Comparison of ENCODE assay signal across 21 cellular contexts in the genomic region with DNA sequence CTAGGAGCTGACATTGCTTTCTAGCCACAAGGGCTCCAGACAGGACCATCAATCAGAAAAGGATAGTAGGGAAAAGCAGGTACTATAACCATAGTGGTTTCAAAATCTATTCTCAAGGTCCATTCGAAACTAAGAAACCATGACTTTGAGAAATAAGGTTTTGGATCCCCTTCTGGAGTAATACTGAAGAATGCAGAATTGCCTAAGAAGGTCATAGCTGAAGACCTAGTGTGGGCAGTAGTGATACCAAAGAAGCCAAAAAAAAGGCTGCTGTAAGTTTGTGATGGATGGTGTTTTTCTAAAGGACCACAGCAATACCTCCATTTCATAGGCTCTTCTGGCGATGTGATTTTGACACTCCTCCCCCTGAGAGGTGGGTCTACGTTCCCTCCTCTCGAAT.
A peak's percentile ranks its signal among the peaks of the same experiment; 100 is the strongest.
DNase-seq lines count a peak whose midpoint lies in the region; ATAC-seq lines count a peak whose summit lies in the region.
"Had no signal": no experiment of that assay in that cellular context is flagged by ENCODE, and none has a peak within 500 bp of the region (broad histone marks: within the 10 kb centered on the region; RNA-seq: fewer than 3 reads in every experiment).

No MANE protein-coding gene starts in this region.

- H2BK120ac ChIP-seq in mesendoderm (ENCODE audit: low read depth, low read length), result no peak overlapping the region

- ATAC-seq in GM18511 (IDR thresholded peaks at IDR 0.05; ENCODE audit: unreplicated experiment) (peak; percentile 39), GM21447 (IDR thresholded peaks at IDR 0.05; ENCODE audit: unreplicated experiment) (peak; percentile 47)
- ATAC-seq: left lobe of liver had no signal

- no peaks in the 10 kb centered on the region for H3K9me3 ChIP-seq in HUES6 (ENCODE audit: control insufficient read depth, insufficient read depth, low read depth, low read length)
- H3K9me3 ChIP-seq: ascending aorta, BE2C, transverse colon had no signal

- H2AK5ac ChIP-seq in mesendoderm (ENCODE audit: low read length), result no peak overlapping the region

- H3K4me1 ChIP-seq in HUES6 (ENCODE audit: control insufficient read depth, insufficient read depth, low read length) (peaks cover 44% of the 10 kb centered on the region), mesendoderm (ENCODE audit: control insufficient read depth, low read depth, low read length) (peaks cover 4% of the 10 kb centered on the region)
- H3K4me1 ChIP-seq: ascending aorta, transverse colon had no signal

- H4K5ac ChIP-seq in mesendoderm (ENCODE audit: low read length), result no peak overlapping the region

- DNase-seq in mesendoderm, result no peak
- no peak for DNase-seq in DMS79 treated with DMSO at 0.1 percent for 48 hours (lab: John Stamatoyannopoulos, UW)
- no peak for DNase-seq in GM19238 (ENCODE audit: insufficient read length, low spot score)
- no peak for DNase-seq in DMS53 (lab: John Stamatoyannopoulos, UW)
- no peak for DNase-seq in activated CD8-positive, alpha-beta memory T cell treated with anti-CD3 and anti-CD28 coated beads, Interleukin-2, amount 50 U/mL, for 48 hours
- DNase-seq: activated CD4-positive, alpha-beta memory T cell treated with anti-CD3 and anti-CD28 coated beads, Interleukin-2, amount 10 ng/mL, durations not matched to agents 7 days and 5 days; activated effector memory CD4-positive, alpha-beta T cell treated with Interleukin-2 at 50 U/mL for 16 hours; BE2C; cortex of kidney; foreskin melanocyte; HCEC 1CT; NCI-H1105; NCI-H2107; transverse colon had no signal

- no peak overlapping the region for H2BK5ac ChIP-seq in mesendoderm (ENCODE audit: low read length)

- WGBS in mesendoderm (ENCODE audit: extremely low coverage, insufficient coverage, low lambda C conversion rate), result no CpG with 5 or more reads among the region's 4 CpGs

- H3K79me1 ChIP-seq in mesendoderm (ENCODE audit: low read length), result no peaks in the 10 kb centered on the region

- no peak overlapping the region for H3K56ac ChIP-seq in mesendoderm (ENCODE audit: low read length)

- no peak overlapping the region for H2BK15ac ChIP-seq in mesendoderm (replicated peaks; ENCODE audit: low read depth)

- no peak overlapping the region for H3K23ac ChIP-seq in mesendoderm (ENCODE audit: low read length)

- peak overlapping the region; percentile 87 for H3K27ac ChIP-seq in HUES6 (ENCODE audit: low read depth, low read length)
- no peak overlapping the region for H3K27ac ChIP-seq in mesendoderm (ENCODE audit: low read depth, low read length)
- H3K27ac ChIP-seq: ascending aorta, KMS-11, skin epidermis, transverse colon had no signal

- peak overlapping the region; percentile 23 for H3K18ac ChIP-seq in mesendoderm (ENCODE audit: low read length)

- H3K4me3 ChIP-seq in HUES6 (ENCODE audit: low read depth, low read length), result no peak overlapping the region; the same call in 1 of the 2 replicates
- no peak overlapping the region for H3K4me3 ChIP-seq in mesendoderm (ENCODE audit: low read length)
- H3K4me3 ChIP-seq: ascending aorta, skin epidermis, transverse colon had no signal

- no peak overlapping the region for H4K8ac ChIP-seq in mesendoderm (ENCODE audit: low read depth, low read length)

- no peak overlapping the region for H3K4ac ChIP-seq in mesendoderm (ENCODE audit: low read depth, low read length)

- H3K9ac ChIP-seq in HUES6 (ENCODE audit: low read length), result peak overlapping the region; percentile 83
- no peak overlapping the region for H3K9ac ChIP-seq in mesendoderm (ENCODE audit: low read length)
- H3K9ac ChIP-seq: KMS-11 had no signal

- H3K4me2 ChIP-seq in mesendoderm (ENCODE audit: low read length), result no peak overlapping the region
- H3K4me2 ChIP-seq: KMS-11 had no signal

- H3K36me3 ChIP-seq in HUES6 (ENCODE audit: control insufficient read depth, insufficient read depth, low read length) (no peaks in the 10 kb centered on the region), mesendoderm (ENCODE audit: control insufficient read depth, insufficient read depth, low read length) (no peaks in the 10 kb centered on the region)
- H3K36me3 ChIP-seq: ascending aorta, BE2C, transverse colon had no signal

- H3K79me2 ChIP-seq in mesendoderm (ENCODE audit: control insufficient read depth, insufficient read depth, low read length), result no peaks in the 10 kb centered on the region

- H3K27me3 ChIP-seq in HUES6 (ENCODE audit: control insufficient read depth, insufficient read depth, low read length) (no peaks in the 10 kb centered on the region), mesendoderm (ENCODE audit: insufficient read depth, low read length, poor library complexity) (no peaks in the 10 kb centered on the region)
- H3K27me3 ChIP-seq: ascending aorta, BE2C, transverse colon had no signal
